Comparison of ENCODE assay signal across 14 cellular contexts in genomic region chr4:145709336-145709735, GRCh38. TPM values are rescaled to one million over a fixed set of nuclear protein-coding genes. Genes with fewer than 3 reads are reported as not detected.
DNase-seq lines count a peak whose midpoint lies in the region; ATAC-seq and TF ChIP-seq lines count a peak whose summit lies in the region.
"Had no signal": no experiment of that assay in that cellular context is flagged by ENCODE, and none has a peak within 500 bp of the region (broad histone marks: within the 10 kb centered on the region; RNA-seq: fewer than 3 reads in every experiment).

No MANE protein-coding gene starts in this region.

- H3K4me1 ChIP-seq in mucosa of descending colon (ENCODE audit: low read depth), result no peaks in the 10 kb centered on the region
- H3K4me1 ChIP-seq: ascending aorta, spleen had no signal

- no peaks in the 10 kb centered on the region for H3K36me3 ChIP-seq in mucosa of descending colon (ENCODE audit: low read depth)
- H3K36me3 ChIP-seq: ascending aorta, spleen, thoracic aorta had no signal

- peaks cover 4% of the 10 kb centered on the region for H3K9me3 ChIP-seq in mucosa of descending colon

- ATAC-seq in GM21717 (IDR thresholded peaks at IDR 0.05; ENCODE audit: unreplicated experiment) (peak; percentile 41), HG03342 (IDR thresholded peaks at IDR 0.05; ENCODE audit: unreplicated experiment) (peak; percentile 17), mucosa of descending colon (peak; percentile 63), HG03025 (IDR thresholded peaks at IDR 0.05; ENCODE audit: low FRiP score, unreplicated experiment) (no peak), HG02763 (IDR thresholded peaks at IDR 0.05; ENCODE audit: unreplicated experiment) (no peak)

- TF ChIP-seq CTCF in mucosa of descending colon (IDR thresholded peaks at IDR 0.05), result no peak

- no peak overlapping the region for H3K4me3 ChIP-seq in mucosa of descending colon
- H3K4me3 ChIP-seq: ascending aorta, spleen, thoracic aorta had no signal

- DNase-seq in NCI-H69 (lab: John Stamatoyannopoulos, UW) (peak; percentile 96), mucosa of descending colon (peak in 1 of 3 donors; percentile 17), amniotic stem cell (lab: John Stamatoyannopoulos, UW) (no peak)
- DNase-seq: occipital lobe, spleen, SW 1271 had no signal

- intact Hi-C loops in mucosa of descending colon (cut with DNase I, micrococcal nuclease), result no loop called here

RNA-seq across cellular contexts. Expression of gene C4orf51, which starts 29.4 kb away (rescaled TPM):
- not detected for total RNA-seq in mucosa of descending colon
- total RNA-seq: activated T-helper 1 cell treated with anti-CD3 and anti-CD28 coated beads, Interleukin-12 subunit alpha, Interleukin-12 subunit beta, Interleukin-2, Interleukin-4 antibody, amounts not matched to agents 30 ng/mL and 10 ng/mL and 1 ng/mL, durations not matched to agents 14 hours and 24 hours and 36 hours; ascending aorta; dermis blood vessel endothelial cell; occipital lobe; spleen; thoracic aorta had no signal

Comparison
In these comparisons a context has a peak if more than half of its experiments do, and no peak if none do; other contexts are left out.
1. ATAC-seq: peak in GM21717 (single experiment), HG03342 (single experiment) and mucosa of descending colon (single experiment); none in HG03025 (single experiment) and HG02763 (single experiment).